ENCODE assay signal across 8 cellular contexts in genomic region chr1:1662392-1662791, GRCh38. TPM values are rescaled to one million over a fixed set of nuclear protein-coding genes. Genes with fewer than 3 reads are reported as not detected.
DNase-seq lines count a peak whose midpoint lies in the region; ATAC-seq and TF ChIP-seq lines count a peak whose summit lies in the region.
"Not testable (repeated sequence)": the region's sequence is repeated elsewhere in the genome, so short reads cannot be mapped to it uniquely, and the experiment has no call there.

No MANE protein-coding gene starts in this region.

- not testable (repeated sequence) for H4K20me1 ChIP-seq in mammary epithelial cell (ENCODE audit: insufficient read depth, low read length); fibroblast of lung (ENCODE audit: control insufficient read depth, extremely low read depth, insufficient read depth, low read length)

- H3K4me1 Mint-ChIP-seq in activated naive CD4-positive, alpha-beta T cell treated with anti-CD3 and anti-CD28 coated beads, Interleukin-2, amount 10 ng/mL, durations not matched to agents 7 days and 5 days = peaks cover 15% of the 10 kb centered on the region
- not testable (repeated sequence) for H3K4me1 Mint-ChIP-seq in memory B cell; type B pancreatic cell (ENCODE audit: unreplicated experiment)

- TSS peak; percentile 1 for BruUV-seq in mammary epithelial cell (replicated peaks; lab: Mats Ljungman, UMichigan)

- peaks cover 12% of the 10 kb centered on the region for H3K36me3 Mint-ChIP-seq in activated naive CD4-positive, alpha-beta T cell treated with anti-CD3 and anti-CD28 coated beads, Interleukin-2, amount 10 ng/mL, durations not matched to agents 7 days and 5 days
- not testable (repeated sequence) for H3K36me3 Mint-ChIP-seq in memory B cell, type B pancreatic cell

- not testable (repeated sequence) for H3K4me2 ChIP-seq in mammary epithelial cell (ENCODE audit: insufficient read depth, low read depth, low read length); fibroblast of lung (ENCODE audit: extremely low read depth, insufficient read depth, low read length)

- not testable (repeated sequence) for TF ChIP-seq POLR2A in gastrocnemius medialis (IDR thresholded peaks at IDR 0.05)

- ATAC-seq in memory B cell (ENCODE audit: low read depth) = not testable (repeated sequence)
- ATAC-seq in gastrocnemius medialis = peak in 1 of 2 donors; percentile 20

- DNase-seq in AG10803 (ENCODE audit: low read depth) = peak; percentile 63
- peak; percentile 29 for DNase-seq in LHCN-M2 (ENCODE audit: low read depth)
- not testable (repeated sequence) for DNase-seq in activated naive CD4-positive, alpha-beta T cell treated with anti-CD3 and anti-CD28 coated beads, Interleukin-2, amount 10 ng/mL, durations not matched to agents 7 days and 5 days; mammary epithelial cell; memory B cell (ENCODE audit: low spot score in 2 of 2); gastrocnemius medialis; type B pancreatic cell (ENCODE audit: extremely low spot score, unreplicated experiment)
- peak in 1 of 2 donors; percentile 42 for DNase-seq in fibroblast of lung (ENCODE audit: low read depth in 2 of 2)

- H3K27ac ChIP-seq in mammary epithelial cell (ENCODE audit: insufficient read depth, low read depth, low read length) = not testable (repeated sequence)
- H3K27ac ChIP-seq in fibroblast of lung (ENCODE audit: insufficient read depth, low read length) (peak overlapping the region; percentile 74), gastrocnemius medialis (peak overlapping the region in 3 of 4 donors; percentile 69 to 82 (median 79))

- in situ Hi-C loops in mammary epithelial cell (cut with MboI; ENCODE audit: low sequenced_read_pairs in 2 of 2); gastrocnemius medialis (cut with MboI; ENCODE audit: low sequenced_read_pairs in 4 of 4): not testable (repeated sequence)

- not testable (repeated sequence) for TF ChIP-seq CTCF in AG10803 (conservative IDR thresholded peaks at IDR 0.05; ENCODE audit: low read length); mammary epithelial cell (conservative IDR thresholded peaks at IDR 0.05 in 1 of 2, IDR thresholded peaks at IDR 0.05 in 1 of 2; ENCODE audit: extremely low read depth in 1 of 2, insufficient read depth in 1 of 2, low read depth in 1 of 2, low read length in 2 of 2); fibroblast of lung (conservative IDR thresholded peaks at IDR 0.05 in 1 of 2, IDR thresholded peaks at IDR 0.05 in 1 of 2; ENCODE audit: low read depth in 1 of 2, low read length in 2 of 2); gastrocnemius medialis (IDR thresholded peaks at IDR 0.05 in 4 of 5, conservative IDR thresholded peaks at IDR 0.05 in 1 of 5); type B pancreatic cell (conservative IDR thresholded peaks at IDR 0.05)

- not testable (repeated sequence) for H3K27me3 Mint-ChIP-seq in activated naive CD4-positive, alpha-beta T cell treated with anti-CD3 and anti-CD28 coated beads, Interleukin-2, amount 10 ng/mL, durations not matched to agents 7 days and 5 days; memory B cell; type B pancreatic cell

- not testable (repeated sequence) for H3K36me3 ChIP-seq in mammary epithelial cell (ENCODE audit: insufficient read depth, low read length)
- H3K36me3 ChIP-seq in fibroblast of lung (ENCODE audit: control insufficient read depth, insufficient read depth, low read length) (peaks cover 10% of the 10 kb centered on the region), gastrocnemius medialis (peaks cover 0 to 24% of the 10 kb centered on the region in 2 donors)

- dilution Hi-C loops in mammary epithelial cell (cut with HindIII; ENCODE audit: low sequenced_read_pairs) = not testable (repeated sequence)

- H3K9ac ChIP-seq in mammary epithelial cell (ENCODE audit: insufficient read depth, low read length); fibroblast of lung (ENCODE audit: insufficient read depth, low read length): not testable (repeated sequence)

- H3K4me3 Mint-ChIP-seq in activated naive CD4-positive, alpha-beta T cell treated with anti-CD3 and anti-CD28 coated beads, Interleukin-2, amount 10 ng/mL, durations not matched to agents 7 days and 5 days; memory B cell; type B pancreatic cell: not testable (repeated sequence)

- intact Hi-C loops in mammary epithelial cell (cut with micrococcal nuclease); gastrocnemius medialis (cut with DNase I; ENCODE audit: low total_unique reads): not testable (repeated sequence)

- H3K27ac Mint-ChIP-seq in activated naive CD4-positive, alpha-beta T cell treated with anti-CD3 and anti-CD28 coated beads, Interleukin-2, amount 10 ng/mL, durations not matched to agents 7 days and 5 days = peak overlapping the region; percentile 42
- H3K27ac Mint-ChIP-seq in memory B cell (peak overlapping the region; percentile 68), type B pancreatic cell (peak overlapping the region; percentile 46)

- peak overlapping the region; percentile 17 for H3K4me3 ChIP-seq in AG10803 (ENCODE audit: low read length)
- H3K4me3 ChIP-seq in mammary epithelial cell (replicated peaks in 1 of 3; ENCODE audit: insufficient read depth in 1 of 3, low read depth in 2 of 3, low read length in 3 of 3); fibroblast of lung (replicated peaks in 1 of 4; ENCODE audit: control extremely low read depth in 1 of 4, insufficient read depth in 1 of 4, low read depth in 3 of 4, low read length in 4 of 4); gastrocnemius medialis: not testable (repeated sequence)

- not testable (repeated sequence) for H3K79me2 ChIP-seq in mammary epithelial cell (ENCODE audit: insufficient read depth, low read length); fibroblast of lung (ENCODE audit: control insufficient read depth, insufficient read depth, low read length)

- H3K4me1 ChIP-seq in mammary epithelial cell (ENCODE audit: insufficient read depth, low read length); fibroblast of lung (ENCODE audit: control insufficient read depth, extremely low read depth, insufficient read depth, low read length): not testable (repeated sequence)
- peaks cover 8 to 15% of the 10 kb centered on the region in 2 donors for H3K4me1 ChIP-seq in gastrocnemius medialis

- not testable (repeated sequence) for H3K9me3 ChIP-seq in mammary epithelial cell (replicated peaks; ENCODE audit: insufficient read depth, low read length); fibroblast of lung (ENCODE audit: control insufficient read depth, insufficient read depth, low read depth, low read length); gastrocnemius medialis

- not testable (repeated sequence) for H3K27me3 ChIP-seq in mammary epithelial cell (ENCODE audit: insufficient read depth, low read length); fibroblast of lung (ENCODE audit: control insufficient read depth, insufficient read depth, low read length); gastrocnemius medialis

- 100% methylated on average over 5 of the region's 9 CpGs for WGBS in mammary epithelial cell (ENCODE audit: low coverage, missing lambda C conversion rate)

- H3K9me3 Mint-ChIP-seq in activated naive CD4-positive, alpha-beta T cell treated with anti-CD3 and anti-CD28 coated beads, Interleukin-2, amount 10 ng/mL, durations not matched to agents 7 days and 5 days; memory B cell; type B pancreatic cell: not testable (repeated sequence)

- CTCF ChIA-PET in activated naive CD4-positive, alpha-beta T cell treated with anti-CD3 and anti-CD28 coated beads, Interleukin-2, amount 10 ng/mL, durations not matched to agents 7 days and 5 days (lab: Charles Lee) = not testable (repeated sequence)
- CTCF ChIA-PET in mammary epithelial cell (lab: Charles Lee; ENCODE audit: low non-redundant PET) = interaction anchor here (0.7 kb wide), 1 partner anchor 62 kb away, joined by 3 read pairs; the partner anchor contains the start of gene CDK11A

- not testable (repeated sequence) for H2AFZ ChIP-seq in mammary epithelial cell (ENCODE audit: low read depth, low read length); fibroblast of lung (ENCODE audit: low read length)

RNA-seq across cellular contexts. Expression of gene CDK11B, which starts 3.6 kb away (rescaled TPM):
- 14.2 and 19.6 TPM in 2 replicates for total RNA-seq in LHCN-M2 (2014; rRNA removed)
- polyA plus RNA-seq in LHCN-M2 (2012) = 32.5 TPM
- 10 to 100 TPM in 1 of 2 donors, 1 to 10 TPM in 1; 5.8 to 28.1 TPM for total RNA-seq in mammary epithelial cell
- 3.5 TPM for polyA plus RNA-seq in mammary epithelial cell
- 13.5 TPM for polyA minus RNA-seq in mammary epithelial cell
- total RNA-seq in fibroblast of lung = 6.7 and 9.7 TPM in 2 replicates
- polyA plus RNA-seq in fibroblast of lung = 2.5 and 4.3 TPM in 2 replicates
- 28.3 and 39.6 TPM in 2 replicates for polyA plus RNA-seq in fibroblast of lung (2012)
- 9.1 and 13.0 TPM in 2 replicates for polyA minus RNA-seq in fibroblast of lung (ENCODE audit: low replicate concordance)
- 10 to 100 TPM; 19.5 to 49.0 (median 42.2) TPM for total RNA-seq in gastrocnemius medialis
- 21.8 and 26.5 TPM in 2 replicates for total RNA-seq in type B pancreatic cell (ENCODE audit: low replicate concordance)

RNA-seq across cellular contexts. Expression of gene SLC35E2B, which starts 30.2 kb away (rescaled TPM):
- total RNA-seq in LHCN-M2 (2014; rRNA removed) = 17.9 and 23.9 TPM in 2 replicates
- 12.0 TPM for polyA plus RNA-seq in LHCN-M2 (2012)
- total RNA-seq in mammary epithelial cell = 10 to 100 TPM; 21.0 to 32.6 TPM
- polyA plus RNA-seq in mammary epithelial cell = 8.5 TPM
- polyA minus RNA-seq in mammary epithelial cell = 20.2 TPM
- total RNA-seq in fibroblast of lung = 37.2 and 55.8 TPM in 2 replicates
- polyA plus RNA-seq in fibroblast of lung = 17.5 and 25.5 TPM in 2 replicates
- polyA plus RNA-seq in fibroblast of lung (2012) = 21.2 and 29.2 TPM in 2 replicates
- polyA minus RNA-seq in fibroblast of lung (ENCODE audit: low replicate concordance) = 45.3 and 64.6 TPM in 2 replicates
- 10 to 100 TPM; 13.5 to 21.8 (median 15.2) TPM for total RNA-seq in gastrocnemius medialis
- 88.8 and 116 TPM in 2 replicates for total RNA-seq in type B pancreatic cell (ENCODE audit: low replicate concordance)

RNA-seq across cellular contexts. Expression of gene MMP23B, which starts 30.4 kb away (rescaled TPM):
- total RNA-seq in LHCN-M2 (2014; rRNA removed) (0.34 and 0.38 TPM in 2 replicates), mammary epithelial cell (1 to 10 TPM; 1.0 to 2.3 TPM), fibroblast of lung (4.6 and 9.8 TPM in 2 replicates), gastrocnemius medialis (under 1 TPM in 1 of 4 donors, not detected in 3; 0.62 TPM), type B pancreatic cell (ENCODE audit: low replicate concordance) (2.2 and 6.8 TPM in 2 replicates)
- polyA plus RNA-seq in LHCN-M2 (2012) = 2.9 TPM
- polyA plus RNA-seq in mammary epithelial cell (not detected), fibroblast of lung (0.82 and 0.89 TPM in 2 replicates)
- polyA minus RNA-seq in mammary epithelial cell (not detected), fibroblast of lung (ENCODE audit: low replicate concordance) (not detected in 2 replicates)
- 3.8 and 4.0 TPM in 2 replicates for polyA plus RNA-seq in fibroblast of lung (2012)

RNA-seq across cellular contexts. Expression of gene MIB2, which starts 47.1 kb away (rescaled TPM):
- total RNA-seq in LHCN-M2 (2014; rRNA removed) (43.6 and 63.4 TPM in 2 replicates), mammary epithelial cell (10 to 100 TPM; 44.8 to 48.5 TPM), fibroblast of lung (74.3 and 77.3 TPM in 2 replicates), gastrocnemius medialis (100 to 1,000 TPM in 2 of 4 donors, 10 to 100 TPM in 2; 66.4 to 154 (median 117) TPM), type B pancreatic cell (ENCODE audit: low replicate concordance) (73.6 and 114 TPM in 2 replicates)
- 21.8 TPM for polyA plus RNA-seq in LHCN-M2 (2012)
- polyA plus RNA-seq in mammary epithelial cell (10.0 TPM), fibroblast of lung (4.6 and 7.1 TPM in 2 replicates)
- polyA minus RNA-seq in mammary epithelial cell (2.8 TPM), fibroblast of lung (ENCODE audit: low replicate concordance) (3.3 and 11.5 TPM in 2 replicates)
- polyA plus RNA-seq in fibroblast of lung (2012) = 18.3 and 20.8 TPM in 2 replicates
